In genomic region chr3:146813496-146813895, GRCh38 we compare ENCODE assay signal across 27 cellular contexts.
DNase-seq lines count a peak whose midpoint lies in the region; ATAC-seq and TF ChIP-seq lines count a peak whose summit lies in the region.
"Had no signal": no experiment of that assay in that cellular context is flagged by ENCODE, and none has a peak within 500 bp of the region (broad histone marks: within the 10 kb centered on the region; RNA-seq: fewer than 3 reads in every experiment).

No MANE protein-coding gene starts in this region.

- H3K9ac ChIP-seq in neural progenitor cell: no peak overlapping the region

- intact Hi-C loops in posterior cingulate gyrus (cut with DNase I): no loop called here

- H3K27ac ChIP-seq in neural progenitor cell: no peak overlapping the region
- H3K27ac ChIP-seq: A549, SK-N-MC, stomach, transverse colon had no signal

- H3K36me3 ChIP-seq in neural progenitor cell: no peaks in the 10 kb centered on the region
- H3K36me3 ChIP-seq: stomach, transverse colon had no signal

- H3F3A ChIP-seq in neural progenitor cell (ENCODE audit: low read depth): no peaks in the 10 kb centered on the region

- no peaks in the 10 kb centered on the region for H4K20me1 ChIP-seq in neural progenitor cell (ENCODE audit: low read depth)

- no peak for TF ChIP-seq CTCF in HFFc6 (IDR thresholded peaks at IDR 0.05)
- TF ChIP-seq CTCF in neural progenitor cell (IDR thresholded peaks at IDR 0.05): no peak
- TF ChIP-seq CTCF in glutamatergic neuron (IDR thresholded peaks at IDR 0.05; ENCODE audit: partially characterized antibody, unreplicated experiment): no peak

- no peaks in the 10 kb centered on the region for H3K79me2 ChIP-seq in neural progenitor cell (ENCODE audit: low read depth)

- no peaks in the 10 kb centered on the region for H3K9me3 ChIP-seq in neural progenitor cell (ENCODE audit: low read depth)
- H3K9me3 ChIP-seq: A549, stomach, transverse colon had no signal

- H3K4me3 Mint-ChIP-seq in HFFc6: peak overlapping the region; percentile 17; the same call in 1 of the 2 replicates
- no peak overlapping the region for H3K4me3 Mint-ChIP-seq in neural progenitor cell
- H3K4me3 Mint-ChIP-seq in glutamatergic neuron (ENCODE audit: unreplicated experiment): no peak overlapping the region
- H3K4me3 Mint-ChIP-seq: activated CD8-positive, alpha-beta memory T cell treated with anti-CD3 and anti-CD28 coated beads, Interleukin-2, amount 10 ng/mL, durations not matched to agents 7 days and 5 days; activated naive CD8-positive, alpha-beta T cell treated with anti-CD3 and anti-CD28 coated beads, Interleukin-2, amount 10 ng/mL, durations not matched to agents 7 days and 5 days; activated T-helper 17 cell treated with anti-CD3 and anti-CD28 coated beads, Interleukin-2, amount 50 U/mL, for 72 hours had no signal

- no peaks in the 10 kb centered on the region for H3K4me1 ChIP-seq in neural progenitor cell
- H3K4me1 ChIP-seq: A549, stomach, transverse colon had no signal

- no peaks in the 10 kb centered on the region for H3K36me3 Mint-ChIP-seq in HFFc6 (ENCODE audit: low read depth)
- H3K36me3 Mint-ChIP-seq in neural progenitor cell: no peaks in the 10 kb centered on the region
- no peaks in the 10 kb centered on the region for H3K36me3 Mint-ChIP-seq in glutamatergic neuron (ENCODE audit: unreplicated experiment)
- H3K36me3 Mint-ChIP-seq: activated CD8-positive, alpha-beta memory T cell treated with anti-CD3 and anti-CD28 coated beads, Interleukin-2, amount 10 ng/mL, durations not matched to agents 7 days and 5 days; activated naive CD8-positive, alpha-beta T cell treated with anti-CD3 and anti-CD28 coated beads, Interleukin-2, amount 10 ng/mL, durations not matched to agents 7 days and 5 days had no signal

- peak overlapping the region; percentile 26 for H2AFZ ChIP-seq in neural progenitor cell (replicated peaks)

- H3K27ac Mint-ChIP-seq in HFFc6: peak overlapping the region; percentile 80
- peak overlapping the region; percentile 31 for H3K27ac Mint-ChIP-seq in neural progenitor cell
- H3K27ac Mint-ChIP-seq in glutamatergic neuron (ENCODE audit: unreplicated experiment): no peak overlapping the region
- H3K27ac Mint-ChIP-seq: activated CD8-positive, alpha-beta memory T cell treated with anti-CD3 and anti-CD28 coated beads, Interleukin-2, amount 10 ng/mL, durations not matched to agents 7 days and 5 days; activated naive CD8-positive, alpha-beta T cell treated with anti-CD3 and anti-CD28 coated beads, Interleukin-2, amount 10 ng/mL, durations not matched to agents 7 days and 5 days; activated T-helper 17 cell treated with anti-CD3 and anti-CD28 coated beads, Interleukin-2, amount 50 U/mL, for 72 hours had no signal

- no peaks in the 10 kb centered on the region for H3K9me3 Mint-ChIP-seq in HFFc6
- H3K9me3 Mint-ChIP-seq in neural progenitor cell: no peaks in the 10 kb centered on the region
- H3K9me3 Mint-ChIP-seq in glutamatergic neuron (ENCODE audit: unreplicated experiment): no peaks in the 10 kb centered on the region
- H3K9me3 Mint-ChIP-seq: activated naive CD8-positive, alpha-beta T cell treated with anti-CD3 and anti-CD28 coated beads, Interleukin-2, amount 10 ng/mL, durations not matched to agents 7 days and 5 days; activated T-helper 17 cell treated with anti-CD3 and anti-CD28 coated beads, Interleukin-2, amount 50 U/mL, for 72 hours had no signal

- DNase-seq in AG20443 (ENCODE audit: low spot score) (peak; percentile 5), HFFc6 (peak; percentile 48), fibroblast of gingiva (ENCODE audit: low read depth) (peak; percentile 21), neural progenitor cell (ENCODE audit: low spot score) (no peak), posterior cingulate gyrus (no peak), glutamatergic neuron (no peak)
- DNase-seq in activated T-cell treated with anti-CD3 and anti-CD28 coated beads, Interleukin-2, amount 50 U/mL, for 1 hour: no peak
- DNase-seq: activated CD4-positive, alpha-beta T cell treated with anti-CD3 and anti-CD28 coated beads for 48 hours; activated CD8-positive, alpha-beta memory T cell treated with anti-CD3 and anti-CD28 coated beads, Interleukin-2, amount 10 ng/mL, durations not matched to agents 7 days and 5 days; activated naive CD8-positive, alpha-beta T cell treated with anti-CD3 and anti-CD28 coated beads, Interleukin-2, amount 10 ng/mL, durations not matched to agents 7 days and 5 days; dermis blood vessel endothelial cell; foreskin melanocyte; HCEC 1CT; hippocampal formation; MM.1S; NCI-H1417 treated with DMSO at 0.1 percent for 48 hours; NCI-H524; occipital lobe; retina; stomach; T-helper 2 cell; transverse colon had no signal

- H3K4me2 ChIP-seq in neural progenitor cell: no peak overlapping the region
- H3K4me2 ChIP-seq: A549 had no signal

- H3K4me3 ChIP-seq in neural progenitor cell: no peak overlapping the region
- H3K4me3 ChIP-seq: A549, K562, SK-N-MC, stomach, transverse colon had no signal

- no peaks in the 10 kb centered on the region for H3K27me3 ChIP-seq in neural progenitor cell
- H3K27me3 ChIP-seq: stomach, transverse colon had no signal

- H3K27me3 Mint-ChIP-seq in HFFc6 (ENCODE audit: insufficient read depth) (no peaks in the 10 kb centered on the region), neural progenitor cell (ENCODE audit: insufficient read depth, low read depth) (no peaks in the 10 kb centered on the region), glutamatergic neuron (ENCODE audit: unreplicated experiment) (no peaks in the 10 kb centered on the region)
- H3K27me3 Mint-ChIP-seq: activated CD8-positive, alpha-beta memory T cell treated with anti-CD3 and anti-CD28 coated beads, Interleukin-2, amount 10 ng/mL, durations not matched to agents 7 days and 5 days; activated naive CD8-positive, alpha-beta T cell treated with anti-CD3 and anti-CD28 coated beads, Interleukin-2, amount 10 ng/mL, durations not matched to agents 7 days and 5 days; activated T-helper 17 cell treated with anti-CD3 and anti-CD28 coated beads, Interleukin-2, amount 50 U/mL, for 72 hours had no signal

- peaks cover 57% of the 10 kb centered on the region for H3K4me1 Mint-ChIP-seq in HFFc6 (ENCODE audit: low read depth)
- H3K4me1 Mint-ChIP-seq in neural progenitor cell: peaks cover 34% of the 10 kb centered on the region
- peaks cover 15% of the 10 kb centered on the region for H3K4me1 Mint-ChIP-seq in glutamatergic neuron (ENCODE audit: low read depth, unreplicated experiment)
- H3K4me1 Mint-ChIP-seq: activated CD8-positive, alpha-beta memory T cell treated with anti-CD3 and anti-CD28 coated beads, Interleukin-2, amount 10 ng/mL, durations not matched to agents 7 days and 5 days; activated naive CD8-positive, alpha-beta T cell treated with anti-CD3 and anti-CD28 coated beads, Interleukin-2, amount 10 ng/mL, durations not matched to agents 7 days and 5 days; activated T-helper 17 cell treated with anti-CD3 and anti-CD28 coated beads, Interleukin-2, amount 50 U/mL, for 72 hours had no signal

- no peak for ATAC-seq in esophagus mucosa
- ATAC-seq: A549; activated CD8-positive, alpha-beta memory T cell treated with anti-CD3 and anti-CD28 coated beads, Interleukin-2, amount 10 ng/mL, durations not matched to agents 7 days and 5 days; activated T-helper 17 cell treated with anti-CD3 and anti-CD28 coated beads, Interleukin-2, amount 50 U/mL, for 72 hours; K562 had no signal

Comparison
In these comparisons a context has a peak if more than half of its experiments do, and no peak if none do; other contexts are left out.
1. DNase-seq: peak in AG20443 (single experiment), HFFc6 (single experiment) and fibroblast of gingiva (single experiment); none in neural progenitor cell (single experiment), activated T-cell treated with anti-CD3 and anti-CD28 coated beads, Interleukin-2, amount 50 U/mL, for 1 hour (single experiment), posterior cingulate gyrus (0 of 10) and glutamatergic neuron (single experiment).